ENCODE assay signal across 35 cellular contexts in the genomic region with DNA sequence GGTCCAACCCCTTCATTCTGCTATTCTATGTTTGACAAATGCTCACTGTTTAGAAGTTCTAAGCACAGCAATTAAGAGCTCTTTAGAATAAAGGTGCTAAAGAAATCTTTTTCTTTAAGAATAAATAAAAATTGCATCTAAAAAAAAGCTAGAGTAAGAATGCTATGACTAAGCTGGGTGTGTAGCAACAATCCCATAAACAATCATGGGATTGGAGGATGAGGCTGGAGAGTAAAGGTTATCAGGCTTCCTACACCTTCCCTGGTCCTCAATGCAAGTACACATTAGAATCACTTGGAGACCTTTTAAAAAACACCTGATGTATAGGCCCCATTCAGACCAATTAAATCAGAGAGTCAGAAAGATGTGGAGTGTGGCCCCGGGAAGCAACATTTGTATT.
DNase-seq lines count a peak whose midpoint lies in the region; ATAC-seq and TF ChIP-seq lines count a peak whose summit lies in the region.
"Had no signal": no experiment of that assay in that cellular context is flagged by ENCODE, and none has a peak within 500 bp of the region (broad histone marks: within the 10 kb centered on the region; RNA-seq: fewer than 3 reads in every experiment).

No MANE protein-coding gene starts in this region.

- no peaks in the 10 kb centered on the region for H3K27me3 ChIP-seq in breast epithelium
- no peaks in the 10 kb centered on the region for H3K27me3 ChIP-seq in brain microvascular endothelial cell (replicated peaks)
- H3K27me3 ChIP-seq: BE2C, heart right ventricle, neutrophil, testis had no signal

- H3K4me3 ChIP-seq in breast epithelium, result no peak overlapping the region
- H3K4me3 ChIP-seq in brain microvascular endothelial cell (ENCODE audit: low read depth, low read length), result no peak overlapping the region
- no peak overlapping the region for H3K4me3 ChIP-seq in fibroblast of villous mesenchyme (ENCODE audit: low read depth, low read length)
- H3K4me3 ChIP-seq: heart right ventricle, testis had no signal

- no TSS peak for BruUV-seq in MCF 10A (replicated peaks; lab: Mats Ljungman, UMichigan)

- no peaks in the 10 kb centered on the region for H3K9me3 ChIP-seq in breast epithelium
- H3K9me3 ChIP-seq: BE2C, neutrophil, testis had no signal

- POLR2A ChIA-PET in MCF 10A (lab: Yijun Ruan, JAX), result no interaction called here

- no peaks in the 10 kb centered on the region for H3K27me3 Mint-ChIP-seq in MCF 10A (ENCODE audit: insufficient read depth, unreplicated experiment)
- H3K27me3 Mint-ChIP-seq: activated CD8-positive, alpha-beta T cell treated with anti-CD3 and anti-CD28 coated beads for 36 hours; activated naive CD4-positive, alpha-beta T cell treated with anti-CD3 and anti-CD28 coated beads, Interleukin-2, amount 10 ng/mL, durations not matched to agents 7 days and 5 days; brain; CD8-positive, alpha-beta memory T cell; naive thymus-derived CD4-positive, alpha-beta T cell; stimulated activated naive CD8-positive, alpha-beta T cell treated with anti-CD3 and anti-CD28 coated beads, Interleukin-15, Interleukin-2, amounts not matched to agents 100 ng/mL and 50 ng/mL, for 24 hours had no signal

- TF ChIP-seq CTCF in MCF 10A (IDR thresholded peaks at IDR 0.05; ENCODE audit: unreplicated experiment) (no peak), breast epithelium (IDR thresholded peaks at IDR 0.05) (no peak), brain microvascular endothelial cell (IDR thresholded peaks at IDR 0.05; ENCODE audit: low read depth, low read length, missing control alignments) (no peak), fibroblast of villous mesenchyme (IDR thresholded peaks at IDR 0.05; ENCODE audit: insufficient read depth, low read depth, low read length) (no peak)

- H3K36me3 ChIP-seq in breast epithelium (no peaks in the 10 kb centered on the region), brain microvascular endothelial cell (replicated peaks) (no peaks in the 10 kb centered on the region)

- peaks cover 11% of the 10 kb centered on the region for H3K36me3 Mint-ChIP-seq in MCF 10A (ENCODE audit: insufficient read depth, unreplicated experiment)

- CTCF ChIA-PET in MCF 10A (lab: Yijun Ruan, JAX), result interaction anchor here (0.5 to 2.5 kb wide), 3 partner anchors 9 to 1433 kb away, joined by 3 to 17 read pairs (median 5); no protein-coding TSS in a partner anchor

- H3K27ac ChIP-seq in breast epithelium (no peak overlapping the region), brain microvascular endothelial cell (no peak overlapping the region)
- H3K27ac ChIP-seq: heart right ventricle, neutrophil, testis had no signal

- peak; percentile 18 for DNase-seq in MCF 10A (ENCODE audit: unreplicated experiment)
- DNase-seq in breast epithelium (ENCODE audit: low spot score in 2 of 2), result no peak
- DNase-seq in brain microvascular endothelial cell, result peak; percentile 6
- peak; percentile 38 for DNase-seq in fibroblast of villous mesenchyme (ENCODE audit: low read depth)
- DNase-seq in NCI-H526 treated with DMSO at 0.1 percent for 48 hours (lab: John Stamatoyannopoulos, UW), result no peak
- no peak for DNase-seq in DMS79 treated with DMSO at 0.1 percent for 48 hours (lab: John Stamatoyannopoulos, UW)
- DNase-seq in NCI-H2196 (lab: John Stamatoyannopoulos, UW; ENCODE audit: unreplicated experiment), result no peak
- DNase-seq: activated CD8-positive, alpha-beta memory T cell treated with anti-CD3 and anti-CD28 coated beads, Interleukin-2, amount 50 U/mL, for 48 hours; activated CD8-positive, alpha-beta T cell treated with anti-CD3 and anti-CD28 coated beads for 36 hours; activated naive CD4-positive, alpha-beta T cell treated with anti-CD3 and anti-CD28 coated beads, Interleukin-2, amount 10 ng/mL, durations not matched to agents 7 days and 5 days; amniotic stem cell; BE2C; CD8-positive, alpha-beta memory T cell; DMS 273 treated with DMSO at 0.1 percent for 48 hours; effector CD4-positive, alpha-beta T cell; foreskin melanocyte; H9; heart right ventricle; midbrain; naive thymus-derived CD4-positive, alpha-beta T cell; NCI-H1105 treated with DMSO at 0.1 percent for 48 hours; NCI-H2029; NCI-H226; NCI-H748 treated with DMSO at 0.1 percent for 48 hours; posterior cingulate gyrus; right cardiac atrium; stimulated activated CD8-positive, alpha-beta memory T cell treated with anti-CD3 and anti-CD28 coated beads, Interleukin-4, amount 100 ng/mL, for 48 hours; SW 1271; T-helper 9 cell; testis had no signal

- no peaks in the 10 kb centered on the region for H3K9me3 Mint-ChIP-seq in MCF 10A (ENCODE audit: unreplicated experiment)
- H3K9me3 Mint-ChIP-seq: activated CD8-positive, alpha-beta T cell treated with anti-CD3 and anti-CD28 coated beads for 36 hours; activated naive CD4-positive, alpha-beta T cell treated with anti-CD3 and anti-CD28 coated beads, Interleukin-2, amount 10 ng/mL, durations not matched to agents 7 days and 5 days; activated T-helper 1 cell treated with anti-CD3 and anti-CD28 coated beads, Interleukin-12 subunit alpha, Interleukin-12 subunit beta, Interleukin-2, Interleukin-4 antibody, amounts not matched to agents 30 ng/mL and 10 ng/mL and 1 ng/mL, durations not matched to agents 14 hours and 24 hours and 36 hours had no signal

- no peak overlapping the region for H3K27ac Mint-ChIP-seq in MCF 10A (ENCODE audit: low read depth, unreplicated experiment)
- H3K27ac Mint-ChIP-seq: activated CD8-positive, alpha-beta T cell treated with anti-CD3 and anti-CD28 coated beads for 36 hours; activated naive CD4-positive, alpha-beta T cell treated with anti-CD3 and anti-CD28 coated beads, Interleukin-2, amount 10 ng/mL, durations not matched to agents 7 days and 5 days; brain; CD8-positive, alpha-beta memory T cell; naive thymus-derived CD4-positive, alpha-beta T cell; stimulated activated naive CD8-positive, alpha-beta T cell treated with anti-CD3 and anti-CD28 coated beads, Interleukin-15, Interleukin-2, amounts not matched to agents 100 ng/mL and 50 ng/mL, for 24 hours had no signal

- H3K4me3 Mint-ChIP-seq in MCF 10A (ENCODE audit: unreplicated experiment), result no peak overlapping the region
- H3K4me3 Mint-ChIP-seq: activated CD8-positive, alpha-beta T cell treated with anti-CD3 and anti-CD28 coated beads for 36 hours; activated naive CD4-positive, alpha-beta T cell treated with anti-CD3 and anti-CD28 coated beads, Interleukin-2, amount 10 ng/mL, durations not matched to agents 7 days and 5 days; activated T-helper 1 cell treated with anti-CD3 and anti-CD28 coated beads, Interleukin-12 subunit alpha, Interleukin-12 subunit beta, Interleukin-2, Interleukin-4 antibody, amounts not matched to agents 30 ng/mL and 10 ng/mL and 1 ng/mL, durations not matched to agents 14 hours and 24 hours and 36 hours; brain; CD8-positive, alpha-beta memory T cell; H9; naive thymus-derived CD4-positive, alpha-beta T cell; stimulated activated naive CD8-positive, alpha-beta T cell treated with anti-CD3 and anti-CD28 coated beads, Interleukin-15, Interleukin-2, amounts not matched to agents 100 ng/mL and 50 ng/mL, for 24 hours had no signal

- no peak for ATAC-seq in HG03095 (IDR thresholded peaks at IDR 0.05; ENCODE audit: unreplicated experiment)
- ATAC-seq: activated CD8-positive, alpha-beta T cell treated with anti-CD3 and anti-CD28 coated beads for 36 hours; heart right ventricle; naive thymus-derived CD4-positive, alpha-beta T cell; right cardiac atrium had no signal

- in situ Hi-C loops in brain microvascular endothelial cell (cut with HindIII; ENCODE audit: low pct_ligation_motif_present, low sequenced_read_pairs), result no loop called here

- no peak for TF ChIP-seq POLR2A in breast epithelium (IDR thresholded peaks at IDR 0.05)

- intact Hi-C loops in MCF 10A (cut with micrococcal nuclease), result loop anchor here (10.0 kb wide), 2 partner anchors 94 to 146 kb away; no protein-coding TSS in a partner anchor
- intact Hi-C loops in breast epithelium (cut with DNase I; ENCODE audit: low total_unique reads), result no loop called here

- no peaks in the 10 kb centered on the region for H3K4me1 ChIP-seq in breast epithelium
- H3K4me1 ChIP-seq: BE2C, heart right ventricle, testis had no signal

- H3K4me1 Mint-ChIP-seq in MCF 10A (ENCODE audit: insufficient read depth, unreplicated experiment), result no peaks in the 10 kb centered on the region
- H3K4me1 Mint-ChIP-seq: brain had no signal

Comparison
In these comparisons a context has a peak if more than half of its experiments do, and no peak if none do; other contexts are left out.
1. DNase-seq: peak in MCF 10A (single experiment), brain microvascular endothelial cell (single experiment) and fibroblast of villous mesenchyme (single experiment); none in breast epithelium (0 of 2), NCI-H526 treated with DMSO at 0.1 percent for 48 hours (single experiment), DMS79 treated with DMSO at 0.1 percent for 48 hours (single experiment) and NCI-H2196 (single experiment).